ENCODE assay signal across 23 cellular contexts in genomic region chr5:142305211-142305610, GRCh38.
"Had no signal": no experiment of that assay in that cellular context is flagged by ENCODE, and none has a peak within 500 bp of the region (broad histone marks: within the 10 kb centered on the region; RNA-seq: fewer than 3 reads in every experiment).

No MANE protein-coding gene starts in this region.

- H3K36me3 Mint-ChIP-seq: activated naive CD4-positive, alpha-beta T cell treated with anti-CD3 and anti-CD28 coated beads, Interleukin-2, amount 50 U/mL, for 72 hours; mesothelial cell of epicardium; naive B cell; stimulated activated naive B cell treated with anti-CD40 and anti-IgM and Interleukin-4, amounts not matched to agents 10 μg/mL and 1 μg/mL and 100 μg/mL, for 72 hours had no signal

- H3K27ac ChIP-seq: body of pancreas, left ventricle myocardium inferior, pancreas, prostate gland, stomach, thyroid gland had no signal

- H3K27ac Mint-ChIP-seq: activated naive CD4-positive, alpha-beta T cell treated with anti-CD3 and anti-CD28 coated beads, Interleukin-2, amount 50 U/mL, for 72 hours; mesothelial cell of epicardium; naive B cell; stimulated activated naive B cell treated with anti-CD40 and anti-IgM and Interleukin-4, amounts not matched to agents 10 μg/mL and 1 μg/mL and 100 μg/mL, for 72 hours had no signal

- H3K27me3 ChIP-seq: body of pancreas, pancreas, stomach, thyroid gland had no signal

- H3K9me3 Mint-ChIP-seq: activated naive CD4-positive, alpha-beta T cell treated with anti-CD3 and anti-CD28 coated beads, Interleukin-2, amount 50 U/mL, for 72 hours; activated T-cell treated with anti-CD3 and anti-CD28 coated beads, Interleukin-2, amount 50 U/mL, for 72 hours; mesothelial cell of epicardium; naive B cell; nephron progenitor cell; stimulated activated naive B cell treated with anti-CD40 and anti-IgM and Interleukin-4, amounts not matched to agents 10 μg/mL and 1 μg/mL and 100 μg/mL, for 72 hours had no signal

- H3K4me3 ChIP-seq: body of pancreas, left ventricle myocardium inferior, lung, pancreas, prostate gland, stomach, thyroid gland had no signal

- H3K9me3 ChIP-seq: body of pancreas, left ventricle myocardium inferior, pancreas, prostate gland, stomach, thyroid gland had no signal

- ATAC-seq: activated naive CD4-positive, alpha-beta T cell treated with anti-CD3 and anti-CD28 coated beads, Interleukin-2, amount 50 U/mL, for 72 hours; activated T-cell treated with anti-CD3 and anti-CD28 coated beads, Interleukin-2, amount 50 U/mL, for 72 hours; body of pancreas; pancreas; stimulated activated naive B cell treated with anti-CD40 and anti-IgM and Interleukin-4, amounts not matched to agents 10 μg/mL and 1 μg/mL and 100 μg/mL, for 72 hours had no signal

- H3K4me1 Mint-ChIP-seq: naive B cell; stimulated activated naive B cell treated with anti-CD40 and anti-IgM and Interleukin-4, amounts not matched to agents 10 μg/mL and 1 μg/mL and 100 μg/mL, for 72 hours had no signal

- H3K4me1 ChIP-seq: body of pancreas, pancreas, prostate gland, thyroid gland had no signal

- H3K4me3 Mint-ChIP-seq: activated T-cell treated with anti-CD3 and anti-CD28 coated beads, Interleukin-2, amount 50 U/mL, for 72 hours; mesothelial cell of epicardium; naive B cell; nephron progenitor cell; stimulated activated naive B cell treated with anti-CD40 and anti-IgM and Interleukin-4, amounts not matched to agents 10 μg/mL and 1 μg/mL and 100 μg/mL, for 72 hours had no signal

- FAIRE-seq: colon, frontal cortex, pancreas had no signal

- DNase-seq: activated CD4-positive, alpha-beta T cell treated with anti-CD3 and anti-CD28 coated beads for 4 hours; activated CD4-positive, alpha-beta T cell treated with anti-CD3 and anti-CD28 coated beads, Interleukin-2, amount 50 U/mL, for 4 hours; activated naive CD4-positive, alpha-beta T cell; activated T-cell treated with anti-CD3 and anti-CD28 coated beads for 4 hours; activated T-cell treated with anti-CD3 and anti-CD28 coated beads, Interleukin-2, amount 50 U/mL, for 72 hours; body of pancreas; effector CD8-positive, alpha-beta T cell; left ventricle myocardium inferior; naive B cell; nephron progenitor cell; pancreas; retina; stimulated activated CD4-positive, alpha-beta T cell treated with anti-CD3 and anti-CD28 coated beads, Interleukin-15, amount 100 ng/mL, for 24 hours; stimulated activated CD4-positive, alpha-beta T cell treated with anti-CD3 and anti-CD28 coated beads, Interleukin-2, amount 100 ng/mL, for 24 hours; stimulated activated naive B cell treated with anti-CD40 and anti-IgM and Interleukin-4, amounts not matched to agents 10 μg/mL and 1 μg/mL and 100 μg/mL, for 72 hours; stomach; thyroid gland had no signal

- H3K36me3 ChIP-seq: pancreas, prostate gland, thyroid gland had no signal
